Comparison of ENCODE assay signal across 23 cellular contexts in genomic region chr9:69364510-69365150, GRCh38. TPM values are rescaled to one million over a fixed set of nuclear protein-coding genes. Genes with fewer than 3 reads are reported as not detected.
"Had no signal": no experiment of that assay in that cellular context is flagged by ENCODE, and none has a peak within 500 bp of the region (broad histone marks: within the 10 kb centered on the region; RNA-seq: fewer than 3 reads in every experiment).

No MANE protein-coding gene starts in this region.

- H3K9ac ChIP-seq: SK-N-SH had no signal

- H3K36me3 ChIP-seq: SJCRH30 had no signal

- H3K27ac ChIP-seq: SJCRH30, VCaP had no signal

- H3K4me1 ChIP-seq: SJCRH30 had no signal

- H3K4me3 ChIP-seq: SJCRH30 had no signal

- ATAC-seq: activated T-cell treated with anti-CD3 and anti-CD28 coated beads, Interleukin-2, amount 50 U/mL, for 4 hours had no signal

- DNase-seq: activated CD4-positive, alpha-beta memory T cell treated with anti-CD3 and anti-CD28 coated beads for 36 hours; activated CD4-positive, alpha-beta T cell treated with anti-CD3 and anti-CD28 coated beads, Interleukin-2, amount 10 ng/mL, durations not matched to agents 7 days and 5 days; activated CD4-positive, CD25-positive, alpha-beta regulatory T cell; activated CD8-positive, alpha-beta memory T cell treated with anti-CD3 and anti-CD28 coated beads for 24 hours; activated effector memory CD4-positive, alpha-beta T cell treated with anti-CD3 and anti-CD28 coated beads, Interleukin-2, amount 50 U/mL, for 16 hours; activated naive CD4-positive, alpha-beta T cell treated with anti-CD3 and anti-CD28 coated beads for 36 hours; activated T-cell treated with anti-CD3 and anti-CD28 coated beads, Interleukin-2, amount 50 U/mL, for 4 hours; amygdala; caudate nucleus; KG1; NCI-H1092; NCI-H1417; NCI-H1930; NCI-H2171; NCI-H226; NCI-H526 treated with DMSO at 0.1 percent for 48 hours; NCI-H82; SJCRH30; SK-N-SH; T-helper 1 cell had no signal

- H3K9me3 ChIP-seq: SJCRH30, SK-N-SH had no signal

- H3K27me3 ChIP-seq: SJCRH30 had no signal

- H3K4me2 ChIP-seq: SK-N-SH had no signal

RNA-seq across cellular contexts. Expression of gene ENTREP1, which starts 39.6 kb away (rescaled TPM):
- total RNA-seq: activated CD4-positive, alpha-beta T cell treated with anti-CD3 and anti-CD28 coated beads, Interleukin-2, amount 10 ng/mL, durations not matched to agents 7 days and 5 days; activated naive CD4-positive, alpha-beta T cell treated with anti-CD3 and anti-CD28 coated beads for 36 hours; OCI-LY7; RPMI7951 had no signal
- polyA plus RNA-seq: SK-N-SH had no signal
